In the genomic region with DNA sequence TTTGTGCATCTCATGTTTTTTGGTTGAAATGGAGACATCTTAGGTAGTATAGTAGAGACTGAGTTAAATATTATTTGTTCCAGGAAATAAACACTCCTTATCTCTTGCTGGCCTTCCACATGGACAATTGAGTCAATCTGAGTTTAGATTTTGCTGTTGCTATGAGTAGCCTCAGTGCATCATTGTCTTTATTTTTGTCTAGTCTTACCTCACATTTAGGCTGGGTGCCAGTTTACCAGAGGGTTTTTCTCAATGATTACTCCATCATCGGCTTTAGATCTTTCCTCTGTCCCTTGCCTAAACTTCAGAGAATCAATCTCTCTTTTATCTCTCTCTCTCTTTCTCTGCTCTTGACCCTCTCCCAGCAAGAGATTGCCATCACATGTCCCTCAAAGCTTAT, we compare ENCODE assay signal across 24 cellular contexts.
"Had no signal": no experiment of that assay in that cellular context is flagged by ENCODE, and none has a peak within 500 bp of the region (broad histone marks: within the 10 kb centered on the region; RNA-seq: fewer than 3 reads in every experiment).

No MANE protein-coding gene starts in this region.

- H3K9me3 Mint-ChIP-seq: activated B cell treated with CpG ODN at 0.5 μM for 24 hours; activated CD4-positive, alpha-beta memory T cell treated with anti-CD3 and anti-CD28 coated beads for 36 hours; activated CD4-positive, alpha-beta T cell treated with anti-CD3 and anti-CD28 coated beads, Interleukin-2, amount 10 ng/mL, durations not matched to agents 7 days and 5 days; activated naive CD4-positive, alpha-beta T cell treated with anti-CD3 and anti-CD28 coated beads for 36 hours; activated naive CD8-positive, alpha-beta T cell treated with anti-CD3 and anti-CD28 coated beads for 36 hours; activated T-cell treated with anti-CD3 and anti-CD28 coated beads, Interleukin-2, amount 50 U/mL, for 4 hours; T-helper 1 cell treated with Interleukin-12 subunit alpha and Interleukin-12 subunit beta and Interleukin-4 antibody, amounts not matched to agents 30 μg/mL and 1 μg/mL, for 36 hours had no signal

- H3K36me3 ChIP-seq: MG63, Peyer's patch had no signal

- H3K36me3 Mint-ChIP-seq: activated CD4-positive, alpha-beta memory T cell treated with anti-CD3 and anti-CD28 coated beads for 36 hours; activated naive CD8-positive, alpha-beta T cell treated with anti-CD3 and anti-CD28 coated beads for 36 hours had no signal

- H3K4me3 ChIP-seq: MG63, Peyer's patch had no signal

- H3K27me3 Mint-ChIP-seq: activated B cell treated with CpG ODN at 0.5 μM for 24 hours had no signal

- H3K27ac ChIP-seq: Peyer's patch had no signal

- H3K4me3 Mint-ChIP-seq: activated B cell treated with CpG ODN at 0.5 μM for 24 hours; activated CD4-positive, alpha-beta memory T cell treated with anti-CD3 and anti-CD28 coated beads for 36 hours; activated CD4-positive, alpha-beta T cell treated with anti-CD3 and anti-CD28 coated beads, Interleukin-2, amount 10 ng/mL, durations not matched to agents 7 days and 5 days; activated naive CD4-positive, alpha-beta T cell treated with anti-CD3 and anti-CD28 coated beads for 36 hours; activated naive CD8-positive, alpha-beta T cell treated with anti-CD3 and anti-CD28 coated beads for 36 hours; activated T-cell treated with anti-CD3 and anti-CD28 coated beads, Interleukin-2, amount 50 U/mL, for 4 hours; T-helper 1 cell treated with Interleukin-12 subunit alpha and Interleukin-12 subunit beta and Interleukin-4 antibody, amounts not matched to agents 30 μg/mL and 1 μg/mL, for 36 hours had no signal

- H3K27ac Mint-ChIP-seq: activated B cell treated with CpG ODN at 0.5 μM for 24 hours; activated CD4-positive, alpha-beta memory T cell treated with anti-CD3 and anti-CD28 coated beads for 36 hours; activated CD4-positive, alpha-beta T cell treated with anti-CD3 and anti-CD28 coated beads, Interleukin-2, amount 10 ng/mL, durations not matched to agents 7 days and 5 days; activated naive CD4-positive, alpha-beta T cell treated with anti-CD3 and anti-CD28 coated beads for 36 hours; activated naive CD8-positive, alpha-beta T cell treated with anti-CD3 and anti-CD28 coated beads for 36 hours; T-helper 1 cell treated with Interleukin-12 subunit alpha and Interleukin-12 subunit beta and Interleukin-4 antibody, amounts not matched to agents 30 μg/mL and 1 μg/mL, for 36 hours had no signal

- H3K27me3 ChIP-seq: MG63, Peyer's patch had no signal

- H3K4me1 ChIP-seq: Peyer's patch had no signal

- ATAC-seq: activated T-cell treated with anti-CD3 and anti-CD28 coated beads, Interleukin-2, amount 50 U/mL, for 4 hours had no signal

- DNase-seq: activated B cell treated with CpG ODN at 0.5 μM for 24 hours; activated CD4-positive, alpha-beta memory T cell treated with anti-CD3 and anti-CD28 coated beads for 36 hours; activated CD4-positive, alpha-beta T cell treated with anti-CD3 and anti-CD28 coated beads, Interleukin-2, amount 10 ng/mL, durations not matched to agents 7 days and 5 days; activated CD8-positive, alpha-beta memory T cell treated with anti-CD3 and anti-CD28 coated beads for 24 hours; activated gamma-delta T cell; activated naive CD4-positive, alpha-beta T cell treated with anti-CD3 and anti-CD28 coated beads for 36 hours; activated naive CD8-positive, alpha-beta T cell treated with anti-CD3 and anti-CD28 coated beads for 36 hours; activated T-cell treated with anti-CD3 and anti-CD28 coated beads, Interleukin-2, amount 50 U/mL, for 4 hours; anterior cingulate cortex; caudate nucleus; KG1; MG63; MV-4-11; NCI-H1092 treated with DMSO at 0.1 percent for 48 hours; NCI-H1417 treated with DMSO at 0.1 percent for 48 hours; NCI-H1694; NCI-H2029; NCI-H2107; NCI-H2171 treated with DMSO at 0.1 percent for 48 hours; NCI-H345; NCI-H510A treated with DMSO at 0.1 percent for 48 hours; Peyer's patch; SHP77 treated with DMSO at 0.1 percent for 48 hours had no signal

- H3K4me1 Mint-ChIP-seq: activated B cell treated with CpG ODN at 0.5 μM for 24 hours; activated CD4-positive, alpha-beta T cell treated with anti-CD3 and anti-CD28 coated beads, Interleukin-2, amount 10 ng/mL, durations not matched to agents 7 days and 5 days; activated naive CD8-positive, alpha-beta T cell treated with anti-CD3 and anti-CD28 coated beads for 36 hours had no signal
